10 cellular contexts compared by ENCODE assay signal in genomic region chr16:11978080-11978479, GRCh38. TPM values are rescaled to one million over a fixed set of nuclear protein-coding genes. Genes with fewer than 3 reads are reported as not detected.
DNase-seq lines count a peak whose midpoint lies in the region; ATAC-seq and TF ChIP-seq lines count a peak whose summit lies in the region.
"Had no signal": no experiment of that assay in that cellular context is flagged by ENCODE, and none has a peak within 500 bp of the region (broad histone marks: within the 10 kb centered on the region; RNA-seq: fewer than 3 reads in every experiment).

No MANE protein-coding gene starts in this region.

- CTCF ChIA-PET in activated naive CD4-positive, alpha-beta T cell treated with anti-CD3 and anti-CD28 coated beads, Interleukin-2, amount 10 ng/mL, durations not matched to agents 7 days and 5 days (lab: Charles Lee) = interaction anchor here (2.6 kb wide), 1 partner anchor 90 kb away, joined by 9 read pairs; no protein-coding TSS in a partner anchor
- CTCF ChIA-PET in activated CD8-positive, alpha-beta T cell treated with anti-CD3 and anti-CD28 coated beads for 36 hours (lab: Charles Lee) = interaction anchor here (0.8 to 1.9 kb wide), 3 partner anchors 10 to 90 kb away, joined by 3 to 5 read pairs (median 4); no protein-coding TSS in a partner anchor

- H3K4me3 Mint-ChIP-seq in activated naive CD4-positive, alpha-beta T cell treated with anti-CD3 and anti-CD28 coated beads, Interleukin-2, amount 10 ng/mL, durations not matched to agents 7 days and 5 days = peak overlapping the region; percentile 97
- H3K4me3 Mint-ChIP-seq in activated CD8-positive, alpha-beta T cell treated with anti-CD3 and anti-CD28 coated beads for 36 hours = peak overlapping the region; percentile 95
- peak overlapping the region; percentile 98 for H3K4me3 Mint-ChIP-seq in memory B cell

- H3K27ac ChIP-seq in transverse colon = peak overlapping the region; percentile 85 to 95 (median 92)

- peak overlapping the region in 1 of 4 donors; percentile 100 for H3K4me3 ChIP-seq in transverse colon

- H3K36me3 ChIP-seq in transverse colon = no peaks in the 10 kb centered on the region

- in situ Hi-C loops in transverse colon (cut with MboI; ENCODE audit: low pct_ligation_motif_present in 1 of 4, low pct_unique_long_range_greater_than_20kb in 1 of 4, low sequenced_read_pairs in 3 of 4) = no loop called here

- H3K36me3 Mint-ChIP-seq in activated naive CD4-positive, alpha-beta T cell treated with anti-CD3 and anti-CD28 coated beads, Interleukin-2, amount 10 ng/mL, durations not matched to agents 7 days and 5 days = peaks cover 6% of the 10 kb centered on the region
- H3K36me3 Mint-ChIP-seq in activated CD8-positive, alpha-beta T cell treated with anti-CD3 and anti-CD28 coated beads for 36 hours (ENCODE audit: low read depth) = no peaks in the 10 kb centered on the region
- H3K36me3 Mint-ChIP-seq in memory B cell = peaks cover 9% of the 10 kb centered on the region

- no peaks in the 10 kb centered on the region for H3K27me3 Mint-ChIP-seq in activated naive CD4-positive, alpha-beta T cell treated with anti-CD3 and anti-CD28 coated beads, Interleukin-2, amount 10 ng/mL, durations not matched to agents 7 days and 5 days
- no peaks in the 10 kb centered on the region for H3K27me3 Mint-ChIP-seq in activated CD8-positive, alpha-beta T cell treated with anti-CD3 and anti-CD28 coated beads for 36 hours
- H3K27me3 Mint-ChIP-seq in memory B cell = no peaks in the 10 kb centered on the region

- peaks cover 39% of the 10 kb centered on the region for H3K4me1 Mint-ChIP-seq in activated naive CD4-positive, alpha-beta T cell treated with anti-CD3 and anti-CD28 coated beads, Interleukin-2, amount 10 ng/mL, durations not matched to agents 7 days and 5 days
- H3K4me1 Mint-ChIP-seq in activated CD8-positive, alpha-beta T cell treated with anti-CD3 and anti-CD28 coated beads for 36 hours (ENCODE audit: low read depth) = peaks cover 37% of the 10 kb centered on the region
- H3K4me1 Mint-ChIP-seq in memory B cell = peaks cover 50% of the 10 kb centered on the region

- TF ChIP-seq CTCF in activated CD8-positive, alpha-beta T cell treated with anti-CD3 and anti-CD28 coated beads for 36 hours (IDR thresholded peaks at IDR 0.05) = no peak
- no peak for TF ChIP-seq CTCF in transverse colon (IDR thresholded peaks at IDR 0.05)

- H3K4me1 ChIP-seq in transverse colon = peaks cover 0 to 28% (median 21%) of the 10 kb centered on the region in 4 donors

- no peaks in the 10 kb centered on the region for H3K27me3 ChIP-seq in transverse colon

- TF ChIP-seq EP300 in transverse colon (IDR thresholded peaks at IDR 0.05; ENCODE audit: low read depth) = no peak

- H3K9me3 Mint-ChIP-seq in activated naive CD4-positive, alpha-beta T cell treated with anti-CD3 and anti-CD28 coated beads, Interleukin-2, amount 10 ng/mL, durations not matched to agents 7 days and 5 days = no peaks in the 10 kb centered on the region
- H3K9me3 Mint-ChIP-seq in activated CD8-positive, alpha-beta T cell treated with anti-CD3 and anti-CD28 coated beads for 36 hours = no peaks in the 10 kb centered on the region
- H3K9me3 Mint-ChIP-seq in memory B cell = no peaks in the 10 kb centered on the region

- no peak for TF ChIP-seq POLR2A in transverse colon (IDR thresholded peaks at IDR 0.05)

- no peaks in the 10 kb centered on the region for H3K9me3 ChIP-seq in transverse colon

- no peak overlapping the region for H3K27ac Mint-ChIP-seq in activated naive CD4-positive, alpha-beta T cell treated with anti-CD3 and anti-CD28 coated beads, Interleukin-2, amount 10 ng/mL, durations not matched to agents 7 days and 5 days
- no peak overlapping the region for H3K27ac Mint-ChIP-seq in activated CD8-positive, alpha-beta T cell treated with anti-CD3 and anti-CD28 coated beads for 36 hours
- peak overlapping the region; percentile 98 for H3K27ac Mint-ChIP-seq in memory B cell

- no peak for DNase-seq in activated naive CD4-positive, alpha-beta T cell treated with anti-CD3 and anti-CD28 coated beads, Interleukin-2, amount 10 ng/mL, durations not matched to agents 7 days and 5 days
- DNase-seq in activated naive CD4-positive, alpha-beta T cell treated with Interleukin-2 at 50 U/mL for 16 hours = no peak
- DNase-seq in activated CD8-positive, alpha-beta T cell treated with anti-CD3 and anti-CD28 coated beads for 36 hours = no peak
- no peak for DNase-seq in memory B cell (ENCODE audit: low spot score in 2 of 2)
- no peak for DNase-seq in transverse colon
- no peak for DNase-seq in DMS114 treated with DMSO at 0.1 percent for 48 hours (lab: John Stamatoyannopoulos, UW; ENCODE audit: unreplicated experiment)
- no peak for DNase-seq in SK-N-DZ (ENCODE audit: low spot score)
- no peak for DNase-seq in stimulated activated naive CD4-positive, alpha-beta T cell treated with Interleukin-2 at 50 U/mL for 16 hours (lab: John Stamatoyannopoulos, UW)

- 66 to 83% methylated on average over 1 to 2 of the region's 2 CpGs for WGBS in transverse colon (ENCODE audit: low coverage in 1 of 2), 2 donors

- no peak for ATAC-seq in activated CD8-positive, alpha-beta T cell treated with anti-CD3 and anti-CD28 coated beads for 36 hours
- no peak for ATAC-seq in memory B cell (ENCODE audit: low read depth)

- intact Hi-C loops in activated CD8-positive, alpha-beta T cell treated with anti-CD3 and anti-CD28 coated beads for 36 hours (cut with micrococcal nuclease) = no loop called here
- intact Hi-C loops in transverse colon (cut with DNase I; ENCODE audit: low total_unique reads) = loop anchor here (5.0 kb wide), 1 partner anchor 61 kb away; the partner anchor contains the start of gene GSPT1

- POLR2A ChIA-PET in activated CD8-positive, alpha-beta T cell treated with anti-CD3 and anti-CD28 coated beads for 36 hours (lab: Charles Lee) = no interaction called here

RNA-seq across cellular contexts. Expression of gene SNX29, which starts 1.5 kb away (rescaled TPM):
- 1 to 10 TPM; 9.2 to 9.5 TPM for total RNA-seq in activated CD8-positive, alpha-beta T cell treated with anti-CD3 and anti-CD28 coated beads for 36 hours
- total RNA-seq in transverse colon = 10 to 100 TPM; 18.1 to 36.3 (median 20.1) TPM
- polyA plus RNA-seq in SK-N-DZ (2014; cell fraction: cytosol; rRNA removed) = 3.8 and 6.6 TPM in 2 replicates
- polyA plus RNA-seq in SK-N-DZ (2014; cell fraction: nucleus; rRNA removed) = 2.2 TPM in 2 replicates

RNA-seq across cellular contexts. Expression of gene TNFRSF17, which starts 13.1 kb away (rescaled TPM):
- total RNA-seq in activated CD8-positive, alpha-beta T cell treated with anti-CD3 and anti-CD28 coated beads for 36 hours = not detected
- total RNA-seq in transverse colon = 1 to 10 TPM in 2 of 4 donors, not detected in 2; 1.2 to 6.0 TPM
- not detected in 2 replicates for polyA plus RNA-seq in SK-N-DZ (2014; cell fraction: cytosol; rRNA removed)
- polyA plus RNA-seq in SK-N-DZ (2014; cell fraction: nucleus; rRNA removed) = not detected in 2 replicates
- total RNA-seq: bronchial epithelial cell, lung microvascular endothelial cell had no signal

RNA-seq across cellular contexts. Expression of gene NPIPB2, which starts 36.2 kb away (rescaled TPM):
- total RNA-seq in activated CD8-positive, alpha-beta T cell treated with anti-CD3 and anti-CD28 coated beads for 36 hours = 10 to 100 TPM in 1 of 2 experiments, 1 to 10 TPM in 1; 4.9 to 11.0 TPM
- 10 to 100 TPM in 3 of 4 donors, 1 to 10 TPM in 1; 8.7 to 92.3 (median 25.2) TPM for total RNA-seq in transverse colon
- 1.7 TPM in 1 of 2 replicates, not detected in the other for polyA plus RNA-seq in SK-N-DZ (2014; cell fraction: cytosol; rRNA removed)
- 9.3 and 15.2 TPM in 2 replicates for polyA plus RNA-seq in SK-N-DZ (2014; cell fraction: nucleus; rRNA removed)
